Comparison of ENCODE assay signal across 8 cellular contexts in the genomic region with DNA sequence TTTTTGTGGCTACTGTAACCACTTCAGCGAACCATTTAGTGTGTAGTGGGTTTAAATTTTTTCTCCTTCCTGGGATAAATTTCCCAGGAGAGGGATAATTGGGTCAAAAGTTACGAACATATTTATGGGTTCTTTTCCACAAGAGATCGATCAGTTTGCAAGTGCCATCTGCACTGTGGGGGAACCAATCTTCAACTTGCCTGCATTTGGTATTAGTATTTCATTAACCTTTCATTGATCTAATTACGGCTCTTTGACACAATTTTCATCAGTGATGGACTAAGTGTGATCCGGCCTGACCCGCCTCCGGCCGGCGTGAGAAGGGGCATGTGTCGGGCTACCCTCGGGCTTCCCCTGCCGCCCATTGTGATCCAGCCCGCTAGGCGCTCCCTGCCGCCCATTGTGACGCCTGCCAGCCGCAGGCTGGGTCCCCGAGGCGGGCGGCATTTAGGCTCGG.
DNase-seq lines count a peak whose midpoint lies in the region; ATAC-seq and TF ChIP-seq lines count a peak whose summit lies in the region.
"Not testable (repeated sequence)": the region's sequence is repeated elsewhere in the genome, so short reads cannot be mapped to it uniquely, and the experiment has no call there.

No MANE protein-coding gene starts in this region.

- not testable (repeated sequence) for TF ChIP-seq CTCF in HCT116 (IDR thresholded peaks at IDR 0.05 in 2 of 3, conservative IDR thresholded peaks at IDR 0.05 in 1 of 3; ENCODE audit: borderline replicate concordance in 1 of 3, insufficient read depth in 1 of 3, low read depth in 2 of 3, low read length in 2 of 3); ascending aorta (IDR thresholded peaks at IDR 0.05); heart right ventricle (IDR thresholded peaks at IDR 0.05); neural progenitor cell (IDR thresholded peaks at IDR 0.05); transverse colon (IDR thresholded peaks at IDR 0.05)

- not testable (repeated sequence) for BruUV-seq in HCT116 (replicated peaks; lab: Mats Ljungman, UMichigan)

- DNase-seq in HCT116 (ENCODE audit: low read depth, low spot score); ascending aorta (ENCODE audit: low spot score in 2 of 2); heart right ventricle; neural progenitor cell (ENCODE audit: low spot score); transverse colon: not testable (repeated sequence)
- DNase-seq in HT-29 (ENCODE audit: low spot score), result peak; percentile 23

- not testable (repeated sequence) for H3K9me3 Mint-ChIP-seq in T-helper 1 cell treated with Interleukin-12 subunit alpha and Interleukin-12 subunit beta and Interleukin-4 antibody, amounts not matched to agents 30 μg/mL and 1 μg/mL, for 36 hours; neural progenitor cell

- H3K4me2 ChIP-seq in HCT116 (ENCODE audit: low read length) (peak overlapping the region; percentile 80), neural progenitor cell (peak overlapping the region; percentile 73)

- H3K36me3 Mint-ChIP-seq in T-helper 1 cell treated with Interleukin-12 subunit alpha and Interleukin-12 subunit beta and Interleukin-4 antibody, amounts not matched to agents 30 μg/mL and 1 μg/mL, for 36 hours (ENCODE audit: low read depth); neural progenitor cell: not testable (repeated sequence)

- H3K4me3 ChIP-seq in HCT116 (replicated peaks in 1 of 2; ENCODE audit: low read depth in 1 of 2, low read length in 2 of 2) (peak overlapping the region; percentile 45 to 56), ascending aorta (peak overlapping the region; percentile 63 to 91), heart right ventricle (peak overlapping the region in 8 of 10 donors; percentile 59 to 86 (median 68)), neural progenitor cell (peak overlapping the region; percentile 48), transverse colon (peak overlapping the region in 3 of 4 donors; percentile 45 to 58 (median 46))

- ATAC-seq in GM18498 (IDR thresholded peaks at IDR 0.05; ENCODE audit: unreplicated experiment) (peak; percentile 5), heart right ventricle (peak in 4 of 8 donors; percentile 0 to 14 (median 4))
- ATAC-seq in HCT116, result not testable (repeated sequence)

- H3K36me3 ChIP-seq in HCT116 (ENCODE audit: control insufficient read depth in 1 of 2, insufficient read depth in 2 of 2, low read length in 2 of 2); ascending aorta; heart right ventricle; neural progenitor cell; transverse colon: not testable (repeated sequence)

- H3K27ac ChIP-seq in HCT116 (ENCODE audit: low read depth, low read length) (peak overlapping the region; percentile 71), ascending aorta (peak overlapping the region; percentile 16 to 69), heart right ventricle (peak overlapping the region in 1 of 10 donors; percentile 74), transverse colon (peak overlapping the region; percentile 81 to 91 (median 85))
- H3K27ac ChIP-seq in neural progenitor cell, result not testable (repeated sequence)

- RAD21 ChIA-PET in HCT116 (lab: Charles Lee; ENCODE audit: low non-redundant PET in 1 of 2, low total read pairs in 2 of 2, uncharacterized antibody in 2 of 2, unreplicated experiment in 2 of 2), result not testable (repeated sequence)

- intact Hi-C loops in HCT116 (cut with micrococcal nuclease); transverse colon (cut with DNase I; ENCODE audit: low total_unique reads): not testable (repeated sequence)
- intact Hi-C loops in ascending aorta (cut with DNase I) (loop anchor here (5.0 kb wide), 2 partner anchors 134 to 204 kb away; partner anchors contain the start of gene KLHL22), heart right ventricle (cut with DNase I) (loop anchor here in 1 of 10 donors (10.0 kb wide), 1 partner anchor 137 kb away; no protein-coding TSS in a partner anchor)

- not testable (repeated sequence) for TF ChIP-seq RAD21 in HCT116 (IDR thresholded peaks at IDR 0.05; ENCODE audit: low read depth)

- peak overlapping the region; percentile 63 for H3K9ac ChIP-seq in HCT116 (ENCODE audit: low read length)
- H3K9ac ChIP-seq in neural progenitor cell, result not testable (repeated sequence)

- peak overlapping the region; percentile 45 for H3K27ac Mint-ChIP-seq in T-helper 1 cell treated with Interleukin-12 subunit alpha and Interleukin-12 subunit beta and Interleukin-4 antibody, amounts not matched to agents 30 μg/mL and 1 μg/mL, for 36 hours
- not testable (repeated sequence) for H3K27ac Mint-ChIP-seq in neural progenitor cell

- not testable (repeated sequence) for H3K79me2 ChIP-seq in HCT116 (ENCODE audit: insufficient read depth, low read length); neural progenitor cell (ENCODE audit: low read depth)

- TF ChIP-seq POLR2A in HCT116 (IDR thresholded peaks at IDR 0.05; ENCODE audit: borderline replicate concordance, extremely low read depth, insufficient read depth, insufficient read length); transverse colon (IDR thresholded peaks at IDR 0.05): not testable (repeated sequence)

- POLR2A ChIA-PET in HCT116 (lab: Charles Lee), result not testable (repeated sequence)

- H3K4me3 Mint-ChIP-seq in T-helper 1 cell treated with Interleukin-12 subunit alpha and Interleukin-12 subunit beta and Interleukin-4 antibody, amounts not matched to agents 30 μg/mL and 1 μg/mL, for 36 hours, result peak overlapping the region; percentile 81
- peak overlapping the region; percentile 86 for H3K4me3 Mint-ChIP-seq in neural progenitor cell

- not testable (repeated sequence) for H2AFZ ChIP-seq in HCT116 (ENCODE audit: low read depth, low read length, poor library complexity, severe bottlenecking)
- peak overlapping the region; percentile 82 for H2AFZ ChIP-seq in neural progenitor cell (replicated peaks)

- H4K20me1 ChIP-seq in HCT116 (ENCODE audit: insufficient read depth); neural progenitor cell (ENCODE audit: low read depth): not testable (repeated sequence)

- peaks cover 33% of the 10 kb centered on the region for H3F3A ChIP-seq in neural progenitor cell (ENCODE audit: low read depth)

- not testable (repeated sequence) for H3K9me2 ChIP-seq in HCT116 (ENCODE audit: insufficient read depth)

- not testable (repeated sequence) for H3K9me3 ChIP-seq in HCT116 (ENCODE audit: control insufficient read depth in 1 of 2, insufficient read depth in 1 of 2, low read depth in 1 of 2, low read length in 2 of 2); ascending aorta; heart right ventricle; neural progenitor cell (ENCODE audit: low read depth); transverse colon

- H3K27me3 Mint-ChIP-seq in T-helper 1 cell treated with Interleukin-12 subunit alpha and Interleukin-12 subunit beta and Interleukin-4 antibody, amounts not matched to agents 30 μg/mL and 1 μg/mL, for 36 hours (ENCODE audit: low read depth), result peaks cover 16% of the 10 kb centered on the region
- H3K27me3 Mint-ChIP-seq in neural progenitor cell (ENCODE audit: insufficient read depth, low read depth), result peaks cover 18% of the 10 kb centered on the region

- H3K4me1 Mint-ChIP-seq in T-helper 1 cell treated with Interleukin-12 subunit alpha and Interleukin-12 subunit beta and Interleukin-4 antibody, amounts not matched to agents 30 μg/mL and 1 μg/mL, for 36 hours (ENCODE audit: low read depth), result peaks cover 10% of the 10 kb centered on the region
- not testable (repeated sequence) for H3K4me1 Mint-ChIP-seq in neural progenitor cell

- H3K4me1 ChIP-seq in HCT116 (ENCODE audit: control insufficient read depth in 1 of 2, insufficient read depth in 2 of 2, low read length in 2 of 2) (peaks cover 3 to 21% of the 10 kb centered on the region in 2 experiments), heart right ventricle (peaks cover 3 to 17% (median 9%) of the 10 kb centered on the region in 9 donors), transverse colon (peaks cover 5 to 15% (median 11%) of the 10 kb centered on the region in 4 donors)
- H3K4me1 ChIP-seq in ascending aorta, neural progenitor cell: not testable (repeated sequence)

- not testable (repeated sequence) for H3K27me3 ChIP-seq in HCT116 (ENCODE audit: insufficient read depth, low read length); ascending aorta; transverse colon
- H3K27me3 ChIP-seq in heart right ventricle (peaks cover 0 to 13% (median 0%) of the 10 kb centered on the region in 7 donors), neural progenitor cell (peaks cover 26% of the 10 kb centered on the region)

- CTCF ChIA-PET in HCT116 (lab: Charles Lee), result interaction anchor here (1.4 kb wide), 1 partner anchor 96 kb away, joined by 6 read pairs; no protein-coding TSS in a partner anchor

- 14 to 17% methylated on average over 17 of the region's 21 CpGs for WGBS in heart right ventricle, 2 donors
- WGBS in transverse colon (ENCODE audit: low coverage in 1 of 2), 2 donors, result 13 to 24% methylated on average over 3 to 13 of the region's 21 CpGs

- in situ Hi-C loops in transverse colon (cut with MboI; ENCODE audit: low pct_ligation_motif_present in 1 of 4, low pct_unique_long_range_greater_than_20kb in 1 of 4, low sequenced_read_pairs in 3 of 4), result loop anchor here in 1 of 4 donors (25.0 kb wide), 1 partner anchor 114 kb away; no protein-coding TSS in a partner anchor

- TF ChIP-seq EP300 in transverse colon (IDR thresholded peaks at IDR 0.05; ENCODE audit: low read depth), result not testable (repeated sequence)
